In the genomic region with DNA sequence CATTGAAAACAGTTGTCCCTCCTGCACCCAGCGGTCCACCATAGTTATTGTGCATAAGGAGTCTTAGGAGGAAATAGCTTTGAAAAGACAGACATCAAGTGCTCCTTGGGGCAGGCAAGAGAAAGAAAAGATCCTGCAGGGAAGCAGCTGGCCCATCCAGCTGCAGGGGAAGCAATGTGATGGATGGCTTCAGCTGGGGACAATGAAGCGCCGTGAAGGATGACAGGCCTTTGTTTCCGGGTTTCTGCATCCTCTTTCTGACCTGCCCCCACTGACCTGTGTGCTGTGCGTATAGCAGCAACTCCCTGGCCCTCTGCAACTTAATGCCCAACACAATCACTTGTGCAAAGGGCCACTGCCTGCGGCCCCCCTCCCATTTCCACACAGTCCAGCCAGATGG, we compare ENCODE assay signal across 14 cellular contexts.
"Had no signal": no experiment of that assay in that cellular context is flagged by ENCODE, and none has a peak within 500 bp of the region (broad histone marks: within the 10 kb centered on the region; RNA-seq: fewer than 3 reads in every experiment).

No MANE protein-coding gene starts in this region.

- H3K27me3 Mint-ChIP-seq: activated naive CD4-positive, alpha-beta T cell treated with anti-CD3 and anti-CD28 coated beads, Interleukin-2, amount 10 ng/mL, durations not matched to agents 7 days and 5 days; type B pancreatic cell had no signal

- H3K36me3 ChIP-seq: colonic mucosa, right lobe of liver, suprapubic skin had no signal

- H3K9me3 ChIP-seq: colonic mucosa, suprapubic skin had no signal

- H3K9me3 Mint-ChIP-seq: activated naive CD4-positive, alpha-beta T cell treated with anti-CD3 and anti-CD28 coated beads, Interleukin-2, amount 10 ng/mL, durations not matched to agents 7 days and 5 days had no signal

- H3K27me3 ChIP-seq: colonic mucosa, hepatocyte, right lobe of liver had no signal

- H3K27ac ChIP-seq: colonic mucosa, hepatocyte, right lobe of liver, suprapubic skin had no signal

- DNase-seq: activated CD4-positive, alpha-beta T cell treated with anti-CD3 and anti-CD28 coated beads for 36 hours; activated CD8-positive, alpha-beta T cell treated with anti-CD3 and anti-CD28 coated beads, Interleukin-2, amount 10 ng/mL, durations not matched to agents 7 days and 5 days; activated naive CD4-positive, alpha-beta T cell treated with anti-CD3 and anti-CD28 coated beads, Interleukin-2, amount 10 ng/mL, durations not matched to agents 7 days and 5 days; colonic mucosa; effector memory CD4-positive, alpha-beta T cell; kidney glomerular epithelial cell; right lobe of liver; stimulated activated naive CD4-positive, alpha-beta T cell; T-helper 9 cell had no signal

- ATAC-seq: activated CD4-positive, alpha-beta T cell treated with anti-CD3 and anti-CD28 coated beads for 36 hours; activated CD8-positive, alpha-beta T cell treated with anti-CD3 and anti-CD28 coated beads, Interleukin-2, amount 10 ng/mL, durations not matched to agents 7 days and 5 days; activated T-helper 17 cell treated with anti-CD3 and anti-CD28 coated beads, Interleukin-2, amount 50 U/mL, for 72 hours; right lobe of liver had no signal

- H3K27ac Mint-ChIP-seq: activated CD4-positive, alpha-beta T cell treated with anti-CD3 and anti-CD28 coated beads for 36 hours; activated CD8-positive, alpha-beta T cell treated with anti-CD3 and anti-CD28 coated beads, Interleukin-2, amount 10 ng/mL, durations not matched to agents 7 days and 5 days; activated naive CD4-positive, alpha-beta T cell treated with anti-CD3 and anti-CD28 coated beads, Interleukin-2, amount 10 ng/mL, durations not matched to agents 7 days and 5 days; activated T-helper 17 cell treated with anti-CD3 and anti-CD28 coated beads, Interleukin-2, amount 50 U/mL, for 72 hours; mesothelial cell of epicardium; type B pancreatic cell had no signal

- H3K79me2 ChIP-seq: hepatocyte had no signal

- H3K4me3 ChIP-seq: colonic mucosa, hepatocyte, right lobe of liver, suprapubic skin had no signal

- H2AFZ ChIP-seq: hepatocyte had no signal

- H3K4me1 ChIP-seq: colonic mucosa, right lobe of liver had no signal

- H3K4me1 Mint-ChIP-seq: activated CD4-positive, alpha-beta T cell treated with anti-CD3 and anti-CD28 coated beads for 36 hours; activated naive CD4-positive, alpha-beta T cell treated with anti-CD3 and anti-CD28 coated beads, Interleukin-2, amount 10 ng/mL, durations not matched to agents 7 days and 5 days; activated T-helper 17 cell treated with anti-CD3 and anti-CD28 coated beads, Interleukin-2, amount 50 U/mL, for 72 hours; mesothelial cell of epicardium had no signal

- H3K4me3 Mint-ChIP-seq: activated CD4-positive, alpha-beta T cell treated with anti-CD3 and anti-CD28 coated beads for 36 hours; activated CD8-positive, alpha-beta T cell treated with anti-CD3 and anti-CD28 coated beads, Interleukin-2, amount 10 ng/mL, durations not matched to agents 7 days and 5 days; activated naive CD4-positive, alpha-beta T cell treated with anti-CD3 and anti-CD28 coated beads, Interleukin-2, amount 10 ng/mL, durations not matched to agents 7 days and 5 days; activated T-helper 17 cell treated with anti-CD3 and anti-CD28 coated beads, Interleukin-2, amount 50 U/mL, for 72 hours; mesothelial cell of epicardium; type B pancreatic cell had no signal

- H3K4me2 ChIP-seq: hepatocyte had no signal

- H3K36me3 Mint-ChIP-seq: activated naive CD4-positive, alpha-beta T cell treated with anti-CD3 and anti-CD28 coated beads, Interleukin-2, amount 10 ng/mL, durations not matched to agents 7 days and 5 days; mesothelial cell of epicardium; type B pancreatic cell had no signal
